ENCODE assay signal across 1 cellular context in genomic region chr6:122376246-122376645, GRCh38.
TF ChIP-seq lines count a peak whose summit lies in the region.

No MANE protein-coding gene starts in this region.

TF ChIP-seq in GM12878, 131 proteins besides CTCF, POLR2A, EP300 and RAD21:
- TF ChIP-seq ZBTB11 (CRISPR knock-in tag; IDR thresholded peaks at IDR 0.05): no peak
- TF ChIP-seq ATF3 (IDR thresholded peaks at IDR 0.05; ENCODE audit: borderline replicate concordance, extremely low read depth, low read depth, low read length): no peak
- TF ChIP-seq KLF5 (IDR thresholded peaks at IDR 0.05; ENCODE audit: partially characterized antibody): no peak
- no peak for TF ChIP-seq NBN (IDR thresholded peaks at IDR 0.05)
- TF ChIP-seq CBFB (IDR thresholded peaks at IDR 0.05; ENCODE audit: low read depth): no peak
- TF ChIP-seq RUNX3 (IDR thresholded peaks at IDR 0.05; ENCODE audit: low read length): no peak
- TF ChIP-seq BCL11A (IDR thresholded peaks at IDR 0.05; ENCODE audit: low read depth, low read length): no peak
- TF ChIP-seq JUND (IDR thresholded peaks at IDR 0.05; ENCODE audit: low read depth, low read length): no peak
- TF ChIP-seq PML (IDR thresholded peaks at IDR 0.05; ENCODE audit: low read length): no peak
- TF ChIP-seq CHD2 (IDR thresholded peaks at IDR 0.05; ENCODE audit: borderline replicate concordance, low read depth, low read length): no peak
- TF ChIP-seq ZZZ3 (IDR thresholded peaks at IDR 0.05; ENCODE audit: control insufficient read depth, insufficient read length, low read depth): no peak
- no peak for TF ChIP-seq BCLAF1 (IDR thresholded peaks at IDR 0.05)
- TF ChIP-seq TBL1XR1 (IDR thresholded peaks at IDR 0.05; ENCODE audit: low read depth, low read length): no peak
- TF ChIP-seq FOS (IDR thresholded peaks at IDR 0.05; ENCODE audit: borderline replicate concordance, extremely low read depth, insufficient read length): no peak
- TF ChIP-seq SMAD5 (IDR thresholded peaks at IDR 0.05; ENCODE audit: low read depth): no peak
- no peak for TF ChIP-seq MAX (IDR thresholded peaks at IDR 0.05; ENCODE audit: low read depth, low read length)
- TF ChIP-seq MYB (IDR thresholded peaks at IDR 0.05; ENCODE audit: borderline replicate concordance, low read depth, low read length): no peak
- TF ChIP-seq RB1 (IDR thresholded peaks at IDR 0.05; ENCODE audit: borderline replicate concordance): no peak
- TF ChIP-seq RELB (IDR thresholded peaks at IDR 0.05; ENCODE audit: low read depth): no peak
